In genomic region chr2:159187095-159187494, GRCh38 we compare ENCODE assay signal across 1 cellular context.
TF ChIP-seq lines count a peak whose summit lies in the region.

No MANE protein-coding gene starts in this region.

TF ChIP-seq in WTC11, 78 proteins besides CTCF, POLR2A, EP300 and RAD21 (continued from another document):
- TF ChIP-seq ESRRA (CRISPR knock-in tag; IDR thresholded peaks at IDR 0.05; ENCODE audit: borderline replicate concordance) (no peak), ZNF671 (CRISPR knock-in tag; IDR thresholded peaks at IDR 0.05) (no peak), SMAD4 (CRISPR knock-in tag; IDR thresholded peaks at IDR 0.05) (no peak), ATF1 (CRISPR knock-in tag; IDR thresholded peaks at IDR 0.05) (no peak), ZNF281 (CRISPR knock-in tag; IDR thresholded peaks at IDR 0.05) (no peak), ZNF138 (CRISPR knock-in tag; conservative IDR thresholded peaks at IDR 0.05) (no peak), ZNF232 (CRISPR knock-in tag; IDR thresholded peaks at IDR 0.05) (no peak), FOXK1 (CRISPR knock-in tag; IDR thresholded peaks at IDR 0.05) (no peak), FOXP4 (CRISPR knock-in tag; IDR thresholded peaks at IDR 0.05) (no peak), ATF3 (CRISPR knock-in tag; conservative IDR thresholded peaks at IDR 0.05) (no peak)
